ENCODE assay signal across 1 cellular context in the genomic region with DNA sequence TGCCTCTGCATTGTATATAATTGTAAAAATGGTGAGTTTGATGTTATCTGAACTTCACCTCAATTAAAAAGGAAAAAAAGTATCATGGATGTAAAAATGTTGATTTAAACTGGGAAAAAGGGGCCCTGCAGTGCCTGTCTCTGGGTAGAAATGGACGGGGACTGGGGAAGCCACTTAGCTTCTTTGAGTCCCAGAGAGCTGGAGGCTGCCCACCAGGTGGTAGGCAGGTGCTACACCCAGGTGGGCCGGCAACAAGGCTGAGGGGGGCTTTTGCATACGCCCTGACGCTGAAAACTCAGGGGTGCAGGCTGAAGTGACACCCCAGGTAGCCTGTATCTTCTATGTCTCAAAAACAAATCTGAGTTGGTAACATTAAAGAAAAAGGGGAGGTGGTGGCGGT.
TF ChIP-seq lines count a peak whose summit lies in the region.

No MANE protein-coding gene starts in this region.

TF ChIP-seq in GM12878, 131 proteins besides CTCF, POLR2A, EP300 and RAD21 (continued from another document):
- TF ChIP-seq SMAD5 (IDR thresholded peaks at IDR 0.05; ENCODE audit: low read depth): no peak
- no peak for TF ChIP-seq DPF2 (IDR thresholded peaks at IDR 0.05)
- TF ChIP-seq MYC (IDR thresholded peaks at IDR 0.05; ENCODE audit: insufficient read depth, insufficient read length, insufficient replicate concordance, low read length, severe bottlenecking): no peak
- TF ChIP-seq HCFC1 (IDR thresholded peaks at IDR 0.05; ENCODE audit: low read length): no peak
